17 cellular contexts compared by ENCODE assay signal in the genomic region with DNA sequence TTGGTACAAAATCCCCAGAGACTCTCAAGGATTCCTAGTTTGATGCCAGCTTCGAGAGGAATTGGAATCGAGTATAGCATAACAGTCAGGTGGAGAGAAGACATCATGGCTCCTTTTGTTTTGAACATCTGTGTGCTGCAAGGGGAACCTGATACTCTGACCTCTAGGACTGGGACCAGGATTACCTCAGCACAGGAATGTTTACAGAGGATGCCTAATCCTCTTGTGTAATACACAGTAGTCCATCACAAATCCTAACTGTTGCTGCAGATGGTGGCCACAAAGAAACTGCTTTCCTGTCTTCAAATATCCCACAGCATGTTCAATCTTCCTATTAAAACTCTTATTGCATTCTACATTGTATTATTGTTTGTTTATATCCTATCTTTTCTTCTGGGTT.
DNase-seq lines count a peak whose midpoint lies in the region; ATAC-seq and TF ChIP-seq lines count a peak whose summit lies in the region.
"Had no signal": no experiment of that assay in that cellular context is flagged by ENCODE, and none has a peak within 500 bp of the region (broad histone marks: within the 10 kb centered on the region; RNA-seq: fewer than 3 reads in every experiment).

No MANE protein-coding gene starts in this region.

- ATAC-seq in omental fat pad (ENCODE audit: low FRiP score) = no peak
- ATAC-seq: activated naive CD8-positive, alpha-beta T cell treated with anti-CD3 and anti-CD28 coated beads, Interleukin-2, amount 50 U/mL, for 24 hours; stimulated activated effector memory CD8-positive, alpha-beta T cell treated with anti-CD3 and anti-CD28 coated beads, Interleukin-12 subunit alpha, Interleukin-12 subunit beta, amount 100 ng/mL, for 72 hours had no signal

- no peaks in the 10 kb centered on the region for H3K27me3 ChIP-seq in WERI-Rb-1 (ENCODE audit: insufficient read depth, low read depth, severe bottlenecking)
- no peaks in the 10 kb centered on the region for H3K27me3 ChIP-seq in HAP-1 (ENCODE audit: low read depth)
- no peaks in the 10 kb centered on the region for H3K27me3 ChIP-seq in H7 (ENCODE audit: control insufficient read depth, insufficient read depth, low read length)

- TF ChIP-seq CTCF in WERI-Rb-1 (IDR thresholded peaks at IDR 0.05; ENCODE audit: low read depth, low read length) (no peak), omental fat pad (IDR thresholded peaks at IDR 0.05) (no peak)

- in situ Hi-C loops in HAP-1 (cut with MboI; ENCODE audit: low sequenced_read_pairs) = no loop called here

- H3K4me3 ChIP-seq in WERI-Rb-1 (ENCODE audit: low read depth, low read length) (no peak overlapping the region), HAP-1 (no peak overlapping the region), H7 (ENCODE audit: insufficient read depth, low read depth, low read length) (no peak overlapping the region)
- H3K4me3 ChIP-seq: thoracic aorta had no signal

- H3K36me3 ChIP-seq in WERI-Rb-1 (no peaks in the 10 kb centered on the region), HAP-1 (replicated peaks) (no peaks in the 10 kb centered on the region), H7 (replicated peaks; ENCODE audit: control insufficient read depth, insufficient read depth, low read length) (no peaks in the 10 kb centered on the region)
- H3K36me3 ChIP-seq: thoracic aorta had no signal

- H3K4me1 ChIP-seq in HAP-1 = no peaks in the 10 kb centered on the region

- H3K9me3 ChIP-seq in WERI-Rb-1 (ENCODE audit: severe bottlenecking) (no peaks in the 10 kb centered on the region), HAP-1 (no peaks in the 10 kb centered on the region)
- H3K9me3 ChIP-seq: thoracic aorta had no signal

- DNase-seq in ELR (ENCODE audit: low read depth) (peak; percentile 37), LHCN-M2 (ENCODE audit: low read depth) (peak; percentile 10), WERI-Rb-1 (peak; percentile 32), kidney glomerular epithelial cell (lab: John Stamatoyannopoulos, UW) (peak; percentile 2), omental fat pad (ENCODE audit: low spot score) (no peak), HAP-1 (ENCODE audit: low spot score in 2 of 2) (no peak), H7 (no peak), NCI-H2227 (lab: John Stamatoyannopoulos, UW; ENCODE audit: unreplicated experiment) (no peak)
- DNase-seq: activated CD4-positive, alpha-beta T cell treated with anti-CD3 and anti-CD28 coated beads, Interleukin-2, amount 50 U/mL, for 1 hour; activated CD8-positive, alpha-beta memory T cell treated with anti-CD3 and anti-CD28 coated beads, Interleukin-2, amount 50 U/mL, for 48 hours; activated effector memory CD4-positive, alpha-beta T cell treated with Interleukin-2 at 50 U/mL for 16 hours; activated naive CD8-positive, alpha-beta T cell treated with anti-CD3 and anti-CD28 coated beads, Interleukin-2, amount 50 U/mL, for 24 hours; dermis blood vessel endothelial cell; HFFc6; SW 1271 had no signal

- H3K27ac ChIP-seq in WERI-Rb-1 = no peak overlapping the region
- H3K27ac ChIP-seq: thoracic aorta had no signal

Comparison
In these comparisons a context has a peak if more than half of its experiments do, and no peak if none do; other contexts are left out.
1. DNase-seq: peak in ELR (single experiment), LHCN-M2 (single experiment), WERI-Rb-1 (single experiment) and kidney glomerular epithelial cell (single experiment); none in omental fat pad (single experiment), HAP-1 (0 of 2), H7 (single experiment) and NCI-H2227 (single experiment).